In genomic region chr14:101445278-101445677, GRCh38 we compare ENCODE assay signal across 29 cellular contexts.
A peak's percentile ranks its signal among the peaks of the same experiment; 100 is the strongest.
DNase-seq lines count a peak whose midpoint lies in the region; ATAC-seq, FAIRE-seq and TF ChIP-seq lines count a peak whose summit lies in the region.
"Had no signal": no experiment of that assay in that cellular context is flagged by ENCODE, and none has a peak within 500 bp of the region (broad histone marks: within the 10 kb centered on the region; RNA-seq: fewer than 3 reads in every experiment).

No MANE protein-coding gene starts in this region.

- H4K20me1 ChIP-seq in K562 (replicated peaks; ENCODE audit: control insufficient read depth, insufficient read depth, low read length), result no peaks in the 10 kb centered on the region

- no peak for FAIRE-seq in K562 (lab: Jason Lieb, UNC)
- FAIRE-seq: A204.1, GM12878, GM12892, GM18507 had no signal

- H3K27me3 Mint-ChIP-seq in activated CD4-positive, alpha-beta T cell treated with anti-CD3 and anti-CD28 coated beads, Interleukin-2, amount 10 ng/mL, durations not matched to agents 24 days and 14 days, result peaks cover 78% of the 10 kb centered on the region
- H3K27me3 Mint-ChIP-seq in natural killer cell (ENCODE audit: low read depth in 2 of 2), result peaks cover 57 to 83% of the 10 kb centered on the region in 2 donors
- H3K27me3 Mint-ChIP-seq in natural killer cell treated with Interleukin-12 subunit alpha and Interleukin-12 subunit beta and Interleukin-15 and Interleukin-18, amount 100 ng/mL, for 72 hours, result peaks cover 45 to 70% of the 10 kb centered on the region in 2 donors

- TF ChIP-seq EP300 in K562 (IDR thresholded peaks at IDR 0.05; ENCODE audit: low read length), result no peak

- H2AFZ ChIP-seq in K562 (ENCODE audit: low read depth, low read length), result no peak overlapping the region

- no peak overlapping the region for H3K27ac ChIP-seq in K562 (ENCODE audit: extremely low read depth, low read depth, low read length)
- H3K27ac ChIP-seq in lung (ENCODE audit: low read depth in 1 of 2, low read length in 1 of 2), result no peak overlapping the region
- H3K27ac ChIP-seq: BLaER1 had no signal

- H3K9ac ChIP-seq in K562 (ENCODE audit: insufficient read depth in 1 of 2, low read depth in 2 of 2, low read length in 2 of 2), result no peak overlapping the region
- H3K9ac ChIP-seq: BLaER1 had no signal

- H3K4me1 Mint-ChIP-seq in activated CD4-positive, alpha-beta T cell treated with anti-CD3 and anti-CD28 coated beads, Interleukin-2, amount 10 ng/mL, durations not matched to agents 24 days and 14 days, result peaks cover 15% of the 10 kb centered on the region
- H3K4me1 Mint-ChIP-seq in natural killer cell, result peaks cover 20 to 24% of the 10 kb centered on the region in 2 donors
- H3K4me1 Mint-ChIP-seq in natural killer cell treated with Interleukin-12 subunit alpha and Interleukin-12 subunit beta and Interleukin-15 and Interleukin-18, amount 100 ng/mL, for 72 hours (ENCODE audit: low read depth in 2 of 2), result peaks cover 11 to 20% of the 10 kb centered on the region in 2 donors
- H3K4me1 Mint-ChIP-seq: CD14-positive monocyte had no signal

- H3K9me1 ChIP-seq in K562 (ENCODE audit: control insufficient read depth, insufficient read depth, low read length), result no peaks in the 10 kb centered on the region

- TF ChIP-seq CTCF in natural killer cell (IDR thresholded peaks at IDR 0.05), result no peak
- no peak for TF ChIP-seq CTCF in K562 (IDR thresholded peaks at IDR 0.05 in 2 of 3, conservative IDR thresholded peaks at IDR 0.05 in 1 of 3; ENCODE audit: insufficient read depth in 2 of 3, low read depth in 1 of 3, low read length in 3 of 3)
- no peak for TF ChIP-seq CTCF in lung (IDR thresholded peaks at IDR 0.05; ENCODE audit: control extremely low read depth, extremely low read depth)

- ATAC-seq in natural killer cell (no peak), K562 (no peak), lung (ENCODE audit: insufficient read depth, low FRiP score) (no peak), GM21576 (IDR thresholded peaks at IDR 0.05; ENCODE audit: unreplicated experiment) (no peak), GM21447 (IDR thresholded peaks at IDR 0.05; ENCODE audit: unreplicated experiment) (no peak)
- no peak for ATAC-seq in natural killer cell treated with Interleukin-12 subunit alpha and Interleukin-12 subunit beta and Interleukin-15 and Interleukin-18, amount 100 ng/mL, for 72 hours
- ATAC-seq: GM12878 had no signal

- H3K4me2 ChIP-seq in K562 (ENCODE audit: insufficient read depth, low read length), result no peak overlapping the region
- H3K4me2 ChIP-seq: BLaER1 had no signal

- TF ChIP-seq RAD21 in K562 (CRISPR knock-in tag; conservative IDR thresholded peaks at IDR 0.05 in 1 of 2, IDR thresholded peaks at IDR 0.05 in 1 of 2), result no peak

- H3K9me3 ChIP-seq in K562 (replicated peaks; ENCODE audit: control insufficient read depth, insufficient read depth, low read depth, low read length) (no peaks in the 10 kb centered on the region), lung (ENCODE audit: control insufficient read depth in 2 of 2, insufficient read depth in 1 of 2, low read length in 1 of 2) (peaks cover 0 to 2% of the 10 kb centered on the region in 2 donors)
- H3K9me3 ChIP-seq: BE2C, BLaER1 had no signal

- H3K79me2 ChIP-seq in K562 (ENCODE audit: control insufficient read depth, insufficient read depth, low read length), result no peaks in the 10 kb centered on the region

- DNase-seq in activated CD4-positive, alpha-beta T cell treated with anti-CD3 and anti-CD28 coated beads, Interleukin-2, amount 10 ng/mL, durations not matched to agents 24 days and 14 days, result peak; percentile 37
- DNase-seq in activated CD4-positive, alpha-beta T cell treated with anti-CD3 and anti-CD28 coated beads, Interleukin-2, amount 50 U/mL, for 48 hours, result no peak
- DNase-seq in natural killer cell (no peak), K562 (ENCODE audit: extremely low read depth in 1 of 4, low spot score in 3 of 4) (no peak), lung (ENCODE audit: low spot score) (peak; percentile 11)
- DNase-seq in natural killer cell treated with Interleukin-12 subunit alpha and Interleukin-12 subunit beta and Interleukin-15 and Interleukin-18, amount 100 ng/mL, for 72 hours (ENCODE audit: low spot score), result no peak
- DNase-seq: 8988T; ACHN; BE2C; C1 segment of cervical spinal cord; CD4-positive, alpha-beta memory T cell; CD4-positive, CD25-positive, alpha-beta regulatory T cell; CD8-positive, alpha-beta memory T cell; COR-L47; DMS 273 treated with DMSO at 0.1 percent for 48 hours; DMS153; DMS53; DMS79; DND-41; EL; GDM1 had no signal

- CTCF ChIA-PET in K562 (lab: Yijun Ruan, JAX; ENCODE audit: low intra/inter-chr PET ratio), result no interaction called here

- peaks cover 6% of the 10 kb centered on the region for H3K9me3 Mint-ChIP-seq in activated CD4-positive, alpha-beta T cell treated with anti-CD3 and anti-CD28 coated beads, Interleukin-2, amount 10 ng/mL, durations not matched to agents 24 days and 14 days
- H3K9me3 Mint-ChIP-seq in natural killer cell, result no peaks in the 10 kb centered on the region
- H3K9me3 Mint-ChIP-seq in natural killer cell treated with Interleukin-12 subunit alpha and Interleukin-12 subunit beta and Interleukin-15 and Interleukin-18, amount 100 ng/mL, for 72 hours, result no peaks in the 10 kb centered on the region

- TF ChIP-seq POLR2A in K562 (conservative IDR thresholded peaks at IDR 0.05), result no peak

- H3K36me3 ChIP-seq in K562 (ENCODE audit: control insufficient read depth, insufficient read depth, low read length) (no peaks in the 10 kb centered on the region), lung (ENCODE audit: control insufficient read depth in 2 of 2, insufficient read depth in 2 of 2, low read length in 2 of 2) (no peaks in the 10 kb centered on the region)
- H3K36me3 ChIP-seq: BE2C, BLaER1 had no signal

- no TSS peak for BruUV-seq in K562 (replicated peaks; lab: Mats Ljungman, UMichigan)

- POLR2A ChIA-PET in K562 (lab: Yijun Ruan, JAX), result no interaction called here

- in situ Hi-C loops in K562 (cut with MboI), result no loop called here

- H3K27me3 ChIP-seq in K562 (ENCODE audit: control insufficient read depth in 2 of 2, insufficient read depth in 2 of 2, low read length in 2 of 2) (peaks cover 10 to 31% of the 10 kb centered on the region in 2 experiments; a peak in 4 of 5 replicates), lung (ENCODE audit: control insufficient read depth, insufficient read depth) (no peaks in the 10 kb centered on the region)
- H3K27me3 ChIP-seq: BE2C had no signal

- H3K4me1 ChIP-seq in K562 (replicated peaks in 1 of 2; ENCODE audit: control insufficient read depth in 2 of 2, insufficient read depth in 2 of 2, low read length in 2 of 2), result peaks cover 0 to 3% of the 10 kb centered on the region in 2 experiments; a peak in 1 of 5 replicates
- H3K4me1 ChIP-seq in lung (ENCODE audit: control insufficient read depth in 2 of 2, insufficient read depth in 2 of 2, low read length in 2 of 2), result no peaks in the 10 kb centered on the region

- H3K4me3 Mint-ChIP-seq in activated CD4-positive, alpha-beta T cell treated with anti-CD3 and anti-CD28 coated beads, Interleukin-2, amount 10 ng/mL, durations not matched to agents 24 days and 14 days, result no peak overlapping the region
- peak overlapping the region; percentile 21 for H3K4me3 Mint-ChIP-seq in natural killer cell
- no peak overlapping the region for H3K4me3 Mint-ChIP-seq in natural killer cell treated with Interleukin-12 subunit alpha and Interleukin-12 subunit beta and Interleukin-15 and Interleukin-18, amount 100 ng/mL, for 72 hours
- H3K4me3 Mint-ChIP-seq: CD14-positive monocyte had no signal

- no peak overlapping the region for H3K27ac Mint-ChIP-seq in activated CD4-positive, alpha-beta T cell treated with anti-CD3 and anti-CD28 coated beads, Interleukin-2, amount 10 ng/mL, durations not matched to agents 24 days and 14 days
- H3K27ac Mint-ChIP-seq in natural killer cell, result no peak overlapping the region
- H3K27ac Mint-ChIP-seq in natural killer cell treated with Interleukin-12 subunit alpha and Interleukin-12 subunit beta and Interleukin-15 and Interleukin-18, amount 100 ng/mL, for 72 hours, result peak overlapping the region in 1 of 2 donors; percentile 40
- H3K27ac Mint-ChIP-seq: CD4-positive, CD25-positive, alpha-beta regulatory T cell; CD8-positive, alpha-beta memory T cell had no signal

- peaks cover 3% of the 10 kb centered on the region for H3K36me3 Mint-ChIP-seq in activated CD4-positive, alpha-beta T cell treated with anti-CD3 and anti-CD28 coated beads, Interleukin-2, amount 10 ng/mL, durations not matched to agents 24 days and 14 days (ENCODE audit: low read depth)
- H3K36me3 Mint-ChIP-seq in natural killer cell, result no peaks in the 10 kb centered on the region
- H3K36me3 Mint-ChIP-seq in natural killer cell treated with Interleukin-12 subunit alpha and Interleukin-12 subunit beta and Interleukin-15 and Interleukin-18, amount 100 ng/mL, for 72 hours, result peaks cover 5% of the 10 kb centered on the region
- H3K36me3 Mint-ChIP-seq: CD14-positive monocyte; CD4-positive, alpha-beta memory T cell; CD4-positive, CD25-positive, alpha-beta regulatory T cell; CD8-positive, alpha-beta memory T cell had no signal

- intact Hi-C loops in activated CD4-positive, alpha-beta T cell treated with anti-CD3 and anti-CD28 coated beads, Interleukin-2, amount 10 ng/mL, durations not matched to agents 24 days and 14 days (cut with micrococcal nuclease), result no loop called here
- intact Hi-C loops in natural killer cell (cut with micrococcal nuclease) (no loop called here), K562 (cut with micrococcal nuclease) (no loop called here)

- WGBS in K562 (ENCODE audit: insufficient coverage, low coverage, missing lambda C conversion rate), result 4% methylated on average over 4 of the region's 4 CpGs
- WGBS in lung, 2 donors, result 89 to 91% methylated on average over 4 of the region's 4 CpGs

- H3K4me3 ChIP-seq in K562 (no peak overlapping the region), lung (no peak overlapping the region)
- H3K4me3 ChIP-seq: BLaER1, GM12878 had no signal

TF ChIP-seq in K562, 482 proteins besides CTCF, POLR2A, EP300 and RAD21:
- TF ChIP-seq MXI1 (IDR thresholded peaks at IDR 0.05; ENCODE audit: low read depth, low read length) (no peak), RBM25 (IDR thresholded peaks at IDR 0.05; ENCODE audit: low read depth, low read length, severe bottlenecking) (peak; percentile 76)

Comparison
In these comparisons a context has a peak if more than half of its experiments do, and no peak if none do; other contexts are left out.
1. DNase-seq: peak in activated CD4-positive, alpha-beta T cell treated with anti-CD3 and anti-CD28 coated beads, Interleukin-2, amount 10 ng/mL, durations not matched to agents 24 days and 14 days (single experiment) and lung (single experiment); none in activated CD4-positive, alpha-beta T cell treated with anti-CD3 and anti-CD28 coated beads, Interleukin-2, amount 50 U/mL, for 48 hours (0 of 2), natural killer cell (single experiment), natural killer cell treated with Interleukin-12 subunit alpha and Interleukin-12 subunit beta and Interleukin-15 and Interleukin-18, amount 100 ng/mL, for 72 hours (single experiment) and K562 (0 of 4).